In the genomic region with DNA sequence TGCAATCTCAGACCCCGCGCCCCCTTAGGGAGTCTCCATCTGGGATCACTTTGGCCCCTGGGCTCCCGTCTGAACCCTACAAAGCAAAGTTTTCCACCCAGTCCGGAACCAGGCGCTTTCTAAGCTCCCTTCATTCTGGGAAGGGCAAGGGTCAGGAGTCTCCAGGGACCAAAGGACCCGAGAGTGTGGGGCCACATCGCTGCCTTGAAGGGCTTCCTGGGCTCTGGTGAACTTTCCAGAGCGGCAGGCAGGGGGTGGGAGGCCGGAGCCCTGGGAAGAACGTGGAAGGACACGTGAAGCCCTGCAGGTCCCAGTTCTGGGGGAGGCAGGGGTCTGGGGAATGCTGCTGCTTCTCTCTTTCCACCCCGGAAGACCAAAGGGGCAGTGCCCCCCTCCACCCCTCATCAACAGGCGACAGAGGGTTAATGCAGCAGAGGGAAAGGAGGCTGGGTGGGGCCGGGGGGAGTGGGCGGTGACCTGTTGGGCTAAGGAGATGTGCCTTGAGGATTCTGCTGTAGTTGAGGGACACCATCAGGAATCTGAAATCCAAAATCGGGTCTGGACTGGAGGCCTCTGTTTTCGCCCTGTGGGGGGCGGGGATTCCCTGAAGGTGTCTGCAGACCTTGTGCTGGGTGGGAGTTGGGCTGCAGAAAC, we compare ENCODE assay signal across 8 cellular contexts. TPM values are rescaled to one million over a fixed set of nuclear protein-coding genes. Genes with fewer than 3 reads are reported as not detected.
DNase-seq lines count a peak whose midpoint lies in the region; ATAC-seq and TF ChIP-seq lines count a peak whose summit lies in the region.

No MANE protein-coding gene starts in this region.

- H3K27me3 ChIP-seq in iPS DF 6.9 (ENCODE audit: control insufficient read depth, insufficient read depth, low read length), result no peaks in the 10 kb centered on the region

- CTCF ChIA-PET in activated CD8-positive, alpha-beta T cell treated with anti-CD3 and anti-CD28 coated beads for 36 hours (lab: Charles Lee), result no interaction called here

- DNase-seq in NCI-H187 (lab: John Stamatoyannopoulos, UW) (peak; percentile 33 to 68), NCI-H187 treated with DMSO at 0.1 percent for 48 hours (lab: John Stamatoyannopoulos, UW) (no peak), iPS DF 6.9 (ENCODE audit: low read depth, low spot score) (no peak), DMS 273 (lab: John Stamatoyannopoulos, UW; ENCODE audit: unreplicated experiment) (no peak), NCI-H2029 treated with DMSO at 0.1 percent for 48 hours (lab: John Stamatoyannopoulos, UW) (no peak)
- peak; percentile 40 for DNase-seq in activated CD8-positive, alpha-beta T cell treated with anti-CD3 and anti-CD28 coated beads for 36 hours

- WGBS in iPS DF 6.9 (ENCODE audit: insufficient coverage, insufficient read length), result no CpG with 5 or more reads among the region's 18 CpGs

- peaks cover 10% of the 10 kb centered on the region for H3K4me1 ChIP-seq in iPS DF 6.9 (ENCODE audit: control insufficient read depth, insufficient read depth, low read length)

- H3K9me3 ChIP-seq in iPS DF 6.9 (ENCODE audit: control insufficient read depth, insufficient read depth, low read length), result no peaks in the 10 kb centered on the region

- H3K4me3 Mint-ChIP-seq in activated CD8-positive, alpha-beta T cell treated with anti-CD3 and anti-CD28 coated beads for 36 hours, result peak overlapping the region; percentile 73

- POLR2A ChIA-PET in activated CD8-positive, alpha-beta T cell treated with anti-CD3 and anti-CD28 coated beads for 36 hours (lab: Charles Lee), result no interaction called here

- H3K27ac Mint-ChIP-seq in activated CD8-positive, alpha-beta T cell treated with anti-CD3 and anti-CD28 coated beads for 36 hours, result no peak overlapping the region

- H3K36me3 Mint-ChIP-seq in activated CD8-positive, alpha-beta T cell treated with anti-CD3 and anti-CD28 coated beads for 36 hours (ENCODE audit: low read depth), result no peaks in the 10 kb centered on the region

- intact Hi-C loops in activated CD8-positive, alpha-beta T cell treated with anti-CD3 and anti-CD28 coated beads for 36 hours (cut with micrococcal nuclease), result no loop called here

- H3K27ac ChIP-seq in iPS DF 6.9 (ENCODE audit: low read length) (no peak overlapping the region), skin epidermis (peak overlapping the region in 16 of 21 experiments; percentile 17 to 76 (median 48))

- no peak for ATAC-seq in activated CD8-positive, alpha-beta T cell treated with anti-CD3 and anti-CD28 coated beads for 36 hours
- ATAC-seq in HG03025 (IDR thresholded peaks at IDR 0.05; ENCODE audit: low FRiP score, unreplicated experiment), result no peak

- H3K4me3 ChIP-seq in iPS DF 6.9 (ENCODE audit: low read length) (peak overlapping the region; percentile 80; the same call in 1 of the 2 replicates), skin epidermis (peak overlapping the region; percentile 26 to 68 (median 41))

- TF ChIP-seq CTCF in activated CD8-positive, alpha-beta T cell treated with anti-CD3 and anti-CD28 coated beads for 36 hours (IDR thresholded peaks at IDR 0.05), result no peak

- no peaks in the 10 kb centered on the region for H3K9me3 Mint-ChIP-seq in activated CD8-positive, alpha-beta T cell treated with anti-CD3 and anti-CD28 coated beads for 36 hours

- H3K4me1 Mint-ChIP-seq in activated CD8-positive, alpha-beta T cell treated with anti-CD3 and anti-CD28 coated beads for 36 hours (ENCODE audit: low read depth), result peaks cover 12% of the 10 kb centered on the region

- H3K27me3 Mint-ChIP-seq in activated CD8-positive, alpha-beta T cell treated with anti-CD3 and anti-CD28 coated beads for 36 hours, result no peaks in the 10 kb centered on the region

- H3K36me3 ChIP-seq in iPS DF 6.9 (ENCODE audit: control insufficient read depth, insufficient read depth, low read length), result 0 out of 2 replicates have a peak, but pooled peaks cover 2% of the 10 kb centered on the region

RNA-seq across cellular contexts. Expression of a gene that starts 0.7 kb away (rescaled TPM):
- total RNA-seq in activated CD8-positive, alpha-beta T cell treated with anti-CD3 and anti-CD28 coated beads for 36 hours, result 10 to 100 TPM in 1 of 2 experiments, 1 to 10 TPM in 1; 8.4 to 10.4 TPM

RNA-seq across cellular contexts. Expression of a gene that starts 49.4 kb away (rescaled TPM):
- total RNA-seq in activated CD8-positive, alpha-beta T cell treated with anti-CD3 and anti-CD28 coated beads for 36 hours, result under 1 TPM in 1 of 2 experiments, not detected in 1; 0.13 TPM

Comparison
In these comparisons a context has a peak if more than half of its experiments do, and no peak if none do; other contexts are left out.
1. DNase-seq: peak in NCI-H187 (2 of 2) and activated CD8-positive, alpha-beta T cell treated with anti-CD3 and anti-CD28 coated beads for 36 hours (single experiment); none in NCI-H187 treated with DMSO at 0.1 percent for 48 hours (single experiment), iPS DF 6.9 (single experiment), DMS 273 (single experiment) and NCI-H2029 treated with DMSO at 0.1 percent for 48 hours (single experiment).